Comparison of ENCODE assay signal across 33 cellular contexts in the genomic region with DNA sequence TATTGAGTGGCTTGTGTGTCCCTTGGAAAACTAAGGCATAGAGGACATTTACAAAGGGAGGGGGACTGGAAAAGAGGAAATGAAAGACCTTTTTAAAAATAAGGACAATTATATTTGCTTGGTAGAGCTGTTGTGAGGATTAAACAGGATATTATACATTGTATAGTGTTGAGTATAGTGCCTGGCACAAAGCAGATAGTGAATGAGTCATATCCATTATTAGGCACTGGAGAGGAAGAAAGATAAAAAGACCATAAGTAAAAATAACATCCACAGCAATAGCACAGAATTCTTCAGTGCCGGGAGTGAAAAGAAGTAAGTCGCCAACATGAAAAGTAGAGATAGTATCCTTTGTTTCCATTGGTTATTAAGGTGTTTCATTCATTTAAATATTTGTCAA.
"Had no signal": no experiment of that assay in that cellular context is flagged by ENCODE, and none has a peak within 500 bp of the region (broad histone marks: within the 10 kb centered on the region; RNA-seq: fewer than 3 reads in every experiment).

No MANE protein-coding gene starts in this region.

- H3K4me1 Mint-ChIP-seq: activated CD4-positive, alpha-beta memory T cell treated with anti-CD3 and anti-CD28 coated beads, Interleukin-2, amount 10 ng/mL, durations not matched to agents 7 days and 5 days; activated CD4-positive, alpha-beta T cell treated with anti-CD3 and anti-CD28 coated beads, Interleukin-2, amount 10 ng/mL, durations not matched to agents 7 days and 5 days; activated T-helper 17 cell treated with anti-CD3 and anti-CD28 coated beads, Interleukin-2, amount 50 U/mL, for 72 hours had no signal

- H3K27me3 ChIP-seq: brain microvascular endothelial cell, esophagus squamous epithelium had no signal

- H3K27me3 Mint-ChIP-seq: activated CD4-positive, alpha-beta memory T cell treated with anti-CD3 and anti-CD28 coated beads, Interleukin-2, amount 10 ng/mL, durations not matched to agents 7 days and 5 days; activated CD4-positive, alpha-beta T cell treated with anti-CD3 and anti-CD28 coated beads, Interleukin-2, amount 10 ng/mL, durations not matched to agents 7 days and 5 days; activated naive CD8-positive, alpha-beta T cell; activated T-cell treated with anti-CD3 and anti-CD28 coated beads, Interleukin-2, amount 50 U/mL, for 24 hours; activated T-helper 17 cell treated with anti-CD3 and anti-CD28 coated beads, Interleukin-2, amount 50 U/mL, for 72 hours; dendritic cell treated with granulocyte-macrophage colony-stimulating factor and Interleukin-4, amounts not matched to agents 40 ng/mL and 50 ng/mL, for 4 days; effector memory CD8-positive, alpha-beta T cell had no signal

- FAIRE-seq: astrocyte, bronchial epithelial cell, colon, frontal cortex, TTC549 had no signal

- H3K9me3 ChIP-seq: esophagus squamous epithelium had no signal

- H3K36me3 Mint-ChIP-seq: activated naive CD8-positive, alpha-beta T cell; WTC11 had no signal

- H3K4me3 Mint-ChIP-seq: activated CD4-positive, alpha-beta memory T cell treated with anti-CD3 and anti-CD28 coated beads, Interleukin-2, amount 10 ng/mL, durations not matched to agents 7 days and 5 days; activated CD4-positive, alpha-beta T cell treated with anti-CD3 and anti-CD28 coated beads, Interleukin-2, amount 10 ng/mL, durations not matched to agents 7 days and 5 days; activated naive CD8-positive, alpha-beta T cell; activated T-cell treated with anti-CD3 and anti-CD28 coated beads, Interleukin-2, amount 50 U/mL, for 24 hours; activated T-helper 17 cell treated with anti-CD3 and anti-CD28 coated beads, Interleukin-2, amount 50 U/mL, for 72 hours; dendritic cell treated with granulocyte-macrophage colony-stimulating factor and Interleukin-4, amounts not matched to agents 40 ng/mL and 50 ng/mL, for 4 days; effector memory CD8-positive, alpha-beta T cell; WTC11 had no signal

- H3K36me3 ChIP-seq: brain microvascular endothelial cell, esophagus squamous epithelium had no signal

- DNase-seq: activated CD4-positive, alpha-beta memory T cell treated with anti-CD3 and anti-CD28 coated beads, Interleukin-2, amount 10 ng/mL, durations not matched to agents 7 days and 5 days; activated CD4-positive, alpha-beta T cell treated with anti-CD3 and anti-CD28 coated beads for 1 hour; activated CD4-positive, alpha-beta T cell treated with anti-CD3 and anti-CD28 coated beads for 4 hours; activated CD4-positive, alpha-beta T cell treated with anti-CD3 and anti-CD28 coated beads, Interleukin-2, amount 10 ng/mL, durations not matched to agents 7 days and 5 days; activated CD4-positive, alpha-beta T cell treated with anti-CD3 and anti-CD28 coated beads, Interleukin-2, amount 50 U/mL, for 4 hours; activated CD8-positive, alpha-beta memory T cell treated with anti-CD3 and anti-CD28 coated beads, Interleukin-2, amount 50 U/mL, for 48 hours; activated effector memory CD4-positive, alpha-beta T cell treated with Interleukin-2 at 50 U/mL for 16 hours; activated gamma-delta T cell treated with Interleukin-2 at 50 U/mL for 16 hours; activated naive CD4-positive, alpha-beta T cell treated with anti-CD3 and anti-CD28 coated beads, Interleukin-2, amount 50 U/mL, for 16 hours; activated naive CD4-positive, alpha-beta T cell treated with Interleukin-2 at 50 U/mL for 16 hours; activated T-cell treated with anti-CD3 and anti-CD28 coated beads for 4 hours; activated T-cell treated with anti-CD3 and anti-CD28 coated beads, Interleukin-2, amount 50 U/mL, for 24 hours; amniotic stem cell; anterior cingulate cortex; brain microvascular endothelial cell; caudate nucleus; effector CD4-positive, alpha-beta T cell; effector memory CD8-positive, alpha-beta T cell; esophagus squamous epithelium; foreskin fibroblast; head of caudate nucleus; T-helper 2 cell had no signal

- H3K27ac Mint-ChIP-seq: activated CD4-positive, alpha-beta memory T cell treated with anti-CD3 and anti-CD28 coated beads, Interleukin-2, amount 10 ng/mL, durations not matched to agents 7 days and 5 days; activated CD4-positive, alpha-beta T cell treated with anti-CD3 and anti-CD28 coated beads, Interleukin-2, amount 10 ng/mL, durations not matched to agents 7 days and 5 days; activated naive CD8-positive, alpha-beta T cell; activated T-cell treated with anti-CD3 and anti-CD28 coated beads, Interleukin-2, amount 50 U/mL, for 24 hours; activated T-helper 17 cell treated with anti-CD3 and anti-CD28 coated beads, Interleukin-2, amount 50 U/mL, for 72 hours; dendritic cell treated with granulocyte-macrophage colony-stimulating factor and Interleukin-4, amounts not matched to agents 40 ng/mL and 50 ng/mL, for 4 days; effector memory CD8-positive, alpha-beta T cell; WTC11 had no signal

- H3K9me3 Mint-ChIP-seq: activated CD4-positive, alpha-beta T cell treated with anti-CD3 and anti-CD28 coated beads, Interleukin-2, amount 10 ng/mL, durations not matched to agents 7 days and 5 days; activated T-cell treated with anti-CD3 and anti-CD28 coated beads, Interleukin-2, amount 50 U/mL, for 24 hours had no signal

- ATAC-seq: activated T-helper 17 cell treated with anti-CD3 and anti-CD28 coated beads, Interleukin-2, amount 50 U/mL, for 72 hours; effector memory CD8-positive, alpha-beta T cell; WTC11 had no signal

- H3K4me1 ChIP-seq: esophagus squamous epithelium had no signal

- H3K27ac ChIP-seq: brain microvascular endothelial cell, epithelial cell of prostate, esophagus squamous epithelium, VCaP had no signal

- H3K4me3 ChIP-seq: esophagus squamous epithelium had no signal
